Comparison of ENCODE assay signal across 29 cellular contexts in genomic region chr22:49600891-49601431, GRCh38.
DNase-seq lines count a peak whose midpoint lies in the region; ATAC-seq and TF ChIP-seq lines count a peak whose summit lies in the region.
"Had no signal": no experiment of that assay in that cellular context is flagged by ENCODE, and none has a peak within 500 bp of the region (broad histone marks: within the 10 kb centered on the region; RNA-seq: fewer than 3 reads in every experiment).

No MANE protein-coding gene starts in this region.

- H3K27me3 ChIP-seq in osteoblast (ENCODE audit: insufficient read depth, low read length), result no peaks in the 10 kb centered on the region
- H3K27me3 ChIP-seq: brain microvascular endothelial cell, heart left ventricle, neural progenitor cell, right atrium auricular region had no signal

- H3K9me3 Mint-ChIP-seq in activated naive CD8-positive, alpha-beta T cell treated with anti-CD3 and anti-CD28 coated beads, Interleukin-2, amount 50 U/mL, for 24 hours, result peaks cover 14% of the 10 kb centered on the region
- H3K9me3 Mint-ChIP-seq in stimulated activated naive B cell treated with anti-CD40 and anti-IgM and Interleukin-4, amounts not matched to agents 10 μg/mL and 1 μg/mL and 100 μg/mL, for 72 hours, result peaks cover 8 to 13% of the 10 kb centered on the region in 2 donors
- no peaks in the 10 kb centered on the region for H3K9me3 Mint-ChIP-seq in Calu3 (ENCODE audit: low read depth, unreplicated experiment)

- peaks cover 3% of the 10 kb centered on the region for H3K9me3 ChIP-seq in osteoblast (ENCODE audit: low read depth, low read length)

- no TSS peak for BruUV-seq in Calu3 (replicated peaks; lab: Mats Ljungman, UMichigan)

- no peaks in the 10 kb centered on the region for H3K36me3 ChIP-seq in osteoblast (ENCODE audit: insufficient read depth, low read length)
- H3K36me3 ChIP-seq: brain microvascular endothelial cell, heart left ventricle, neural progenitor cell, right atrium auricular region had no signal

- no peak for TF ChIP-seq CTCF in osteoblast (IDR thresholded peaks at IDR 0.05; ENCODE audit: extremely low read depth, low read depth, low read length)
- no peak for TF ChIP-seq CTCF in Calu3 (IDR thresholded peaks at IDR 0.05; ENCODE audit: unreplicated experiment)

- peaks cover 2% of the 10 kb centered on the region for H3K4me1 Mint-ChIP-seq in activated naive CD8-positive, alpha-beta T cell treated with anti-CD3 and anti-CD28 coated beads, Interleukin-2, amount 50 U/mL, for 24 hours
- H3K4me1 Mint-ChIP-seq in stimulated activated naive B cell treated with anti-CD40 and anti-IgM and Interleukin-4, amounts not matched to agents 10 μg/mL and 1 μg/mL and 100 μg/mL, for 72 hours, result peaks cover 0 to 5% of the 10 kb centered on the region in 2 donors
- H3K4me1 Mint-ChIP-seq in Calu3 (ENCODE audit: low read depth, unreplicated experiment), result no peaks in the 10 kb centered on the region

- no peaks in the 10 kb centered on the region for H3K4me1 ChIP-seq in osteoblast (ENCODE audit: insufficient read depth, low read length)
- H3K4me1 ChIP-seq: heart left ventricle, neural progenitor cell, right atrium auricular region had no signal

- no peaks in the 10 kb centered on the region for H3K79me2 ChIP-seq in osteoblast (ENCODE audit: insufficient read depth, low read length)

- CTCF ChIA-PET in Calu3 (lab: Charles Lee), result no interaction called here

- no peak overlapping the region for H3K4me2 ChIP-seq in osteoblast (ENCODE audit: insufficient read depth, low read length)
- H3K4me2 ChIP-seq: neural progenitor cell, SK-N-SH had no signal

- no peaks in the 10 kb centered on the region for H4K20me1 ChIP-seq in osteoblast (ENCODE audit: insufficient read depth, low read length)

- no peak overlapping the region for H3K27ac Mint-ChIP-seq in activated naive CD8-positive, alpha-beta T cell treated with anti-CD3 and anti-CD28 coated beads, Interleukin-2, amount 50 U/mL, for 24 hours
- H3K27ac Mint-ChIP-seq in stimulated activated naive B cell treated with anti-CD40 and anti-IgM and Interleukin-4, amounts not matched to agents 10 μg/mL and 1 μg/mL and 100 μg/mL, for 72 hours, result no peak overlapping the region
- no peak overlapping the region for H3K27ac Mint-ChIP-seq in Calu3 (ENCODE audit: unreplicated experiment)
- H3K27ac Mint-ChIP-seq: activated T-cell treated with anti-CD3 and anti-CD28 coated beads, Interleukin-2, amount 50 U/mL, for 72 hours; CD4-positive, alpha-beta T cell; T-helper 17 cell had no signal

- H3K27ac ChIP-seq in osteoblast (ENCODE audit: low read depth, low read length), result no peak overlapping the region
- H3K27ac ChIP-seq: brain microvascular endothelial cell, dorsolateral prefrontal cortex, heart left ventricle, neural progenitor cell, right atrium auricular region had no signal

- no peaks in the 10 kb centered on the region for H3K27me3 Mint-ChIP-seq in activated naive CD8-positive, alpha-beta T cell treated with anti-CD3 and anti-CD28 coated beads, Interleukin-2, amount 50 U/mL, for 24 hours
- H3K27me3 Mint-ChIP-seq in stimulated activated naive B cell treated with anti-CD40 and anti-IgM and Interleukin-4, amounts not matched to agents 10 μg/mL and 1 μg/mL and 100 μg/mL, for 72 hours, result no peaks in the 10 kb centered on the region
- peaks cover 14% of the 10 kb centered on the region for H3K27me3 Mint-ChIP-seq in Calu3 (ENCODE audit: unreplicated experiment)
- H3K27me3 Mint-ChIP-seq: CD4-positive, alpha-beta T cell; T-helper 17 cell had no signal

- H3K4me3 Mint-ChIP-seq in activated naive CD8-positive, alpha-beta T cell treated with anti-CD3 and anti-CD28 coated beads, Interleukin-2, amount 50 U/mL, for 24 hours, result no peak overlapping the region
- H3K4me3 Mint-ChIP-seq in stimulated activated naive B cell treated with anti-CD40 and anti-IgM and Interleukin-4, amounts not matched to agents 10 μg/mL and 1 μg/mL and 100 μg/mL, for 72 hours, result no peak overlapping the region
- no peak overlapping the region for H3K4me3 Mint-ChIP-seq in Calu3 (ENCODE audit: low read depth, unreplicated experiment)
- H3K4me3 Mint-ChIP-seq: activated T-cell treated with anti-CD3 and anti-CD28 coated beads, Interleukin-2, amount 50 U/mL, for 72 hours; CD4-positive, alpha-beta T cell; neural progenitor cell; T-helper 17 cell had no signal

- H3K4me3 ChIP-seq in Jurkat, Clone E6-1 (ENCODE audit: low read length), result no peak overlapping the region
- H3K4me3 ChIP-seq in osteoblast (ENCODE audit: insufficient read depth, low read length), result no peak overlapping the region
- H3K4me3 ChIP-seq: dorsolateral prefrontal cortex, heart left ventricle, neural progenitor cell, right atrium auricular region had no signal

- ATAC-seq in activated naive CD8-positive, alpha-beta T cell treated with anti-CD3 and anti-CD28 coated beads, Interleukin-2, amount 50 U/mL, for 24 hours, result peak; percentile 47
- no peak for ATAC-seq in stimulated activated naive B cell treated with anti-CD40 and anti-IgM and Interleukin-4, amounts not matched to agents 10 μg/mL and 1 μg/mL and 100 μg/mL, for 72 hours (replicated peaks)
- ATAC-seq: heart left ventricle, T-helper 17 cell had no signal

- DNase-seq in activated gamma-delta T cell treated with Interleukin-2 at 50 U/mL for 16 hours (peak; percentile 33), activated gamma-delta T cell (lab: John Stamatoyannopoulos, UW) (no peak), osteoblast (ENCODE audit: insufficient read length, low spot score, missing footprints) (peak; percentile 18), NCI-H1930 (lab: John Stamatoyannopoulos, UW) (no peak), Calu3 (no peak)
- peak; percentile 58 for DNase-seq in Jurkat, Clone E6-1 (ENCODE audit: low read depth, low spot score)
- no peak for DNase-seq in activated naive CD8-positive, alpha-beta T cell treated with anti-CD3 and anti-CD28 coated beads, Interleukin-2, amount 50 U/mL, for 24 hours
- no peak for DNase-seq in stimulated activated naive B cell treated with anti-CD40 and anti-IgM and Interleukin-4, amounts not matched to agents 10 μg/mL and 1 μg/mL and 100 μg/mL, for 72 hours
- DNase-seq: activated CD4-positive, CD25-positive, alpha-beta regulatory T cell treated with anti-CD3 and anti-CD28 coated beads, Interleukin-2, amount 50 U/mL, for 72 hours; activated naive CD4-positive, alpha-beta T cell treated with Interleukin-2 at 50 U/mL for 16 hours; activated T-cell treated with anti-CD3 and anti-CD28 coated beads, Interleukin-2, amount 50 U/mL, for 72 hours; amygdala; brain microvascular endothelial cell; foreskin melanocyte; GOT3; heart left ventricle; IMR-90; kidney glomerular epithelial cell; NCI-H1048; NCI-H446; NCI-H82; SK-N-SH; stimulated activated CD4-positive, alpha-beta T cell treated with anti-CD3 and anti-CD28 coated beads, Interleukin-2, amount 100 ng/mL, for 48 hours; T-helper 17 cell; trophoblast cell had no signal

- H3K36me3 Mint-ChIP-seq in activated naive CD8-positive, alpha-beta T cell treated with anti-CD3 and anti-CD28 coated beads, Interleukin-2, amount 50 U/mL, for 24 hours (ENCODE audit: low read depth), result peaks cover 17% of the 10 kb centered on the region
- peaks cover 29 to 30% of the 10 kb centered on the region in 2 donors for H3K36me3 Mint-ChIP-seq in stimulated activated naive B cell treated with anti-CD40 and anti-IgM and Interleukin-4, amounts not matched to agents 10 μg/mL and 1 μg/mL and 100 μg/mL, for 72 hours
- no peaks in the 10 kb centered on the region for H3K36me3 Mint-ChIP-seq in Calu3 (ENCODE audit: insufficient read depth, unreplicated experiment)
- H3K36me3 Mint-ChIP-seq: neural progenitor cell had no signal

- H2AFZ ChIP-seq in osteoblast (ENCODE audit: low read length), result no peak overlapping the region
- H2AFZ ChIP-seq: neural progenitor cell had no signal

- intact Hi-C loops in Calu3 (cut with micrococcal nuclease; ENCODE audit: unreplicated experiment), result no loop called here

Comparison
In these comparisons a context has a peak if more than half of its experiments do, and no peak if none do; other contexts are left out.
1. DNase-seq: peak in activated gamma-delta T cell treated with Interleukin-2 at 50 U/mL for 16 hours (single experiment), Jurkat, Clone E6-1 (single experiment) and osteoblast (single experiment); none in activated gamma-delta T cell (single experiment), activated naive CD8-positive, alpha-beta T cell treated with anti-CD3 and anti-CD28 coated beads, Interleukin-2, amount 50 U/mL, for 24 hours (single experiment), NCI-H1930 (0 of 2), stimulated activated naive B cell treated with anti-CD40 and anti-IgM and Interleukin-4, amounts not matched to agents 10 μg/mL and 1 μg/mL and 100 μg/mL, for 72 hours (single experiment) and Calu3 (single experiment).